12 cellular contexts compared by ENCODE assay signal in genomic region chr2:60317831-60318230, GRCh38.
DNase-seq lines count a peak whose midpoint lies in the region; ATAC-seq, FAIRE-seq and TF ChIP-seq lines count a peak whose summit lies in the region.
"Had no signal": no experiment of that assay in that cellular context is flagged by ENCODE, and none has a peak within 500 bp of the region (broad histone marks: within the 10 kb centered on the region; RNA-seq: fewer than 3 reads in every experiment).

No MANE protein-coding gene starts in this region.

- H3K4me1 ChIP-seq in astrocyte (ENCODE audit: insufficient read depth, low read length) = no peaks in the 10 kb centered on the region

- peak; percentile 82 for ATAC-seq in GM18498 (IDR thresholded peaks at IDR 0.05; ENCODE audit: unreplicated experiment)
- peak; percentile 76 for ATAC-seq in GM21367 (IDR thresholded peaks at IDR 0.05; ENCODE audit: unreplicated experiment)
- peak; percentile 66 for ATAC-seq in HG03108 (IDR thresholded peaks at IDR 0.05; ENCODE audit: unreplicated experiment)
- no peak for ATAC-seq in left lobe of liver
- no peak for ATAC-seq in WTC11
- ATAC-seq: natural killer cell treated with Interleukin-12 subunit alpha and Interleukin-12 subunit beta and Interleukin-15 and Interleukin-18, amount 100 ng/mL, for 72 hours had no signal

- H3K4me3 Mint-ChIP-seq in astrocyte (ENCODE audit: unreplicated experiment) = no peak overlapping the region
- H3K4me3 Mint-ChIP-seq in WTC11 = no peak overlapping the region
- H3K4me3 Mint-ChIP-seq: CD8-positive, alpha-beta memory T cell; natural killer cell treated with Interleukin-12 subunit alpha and Interleukin-12 subunit beta and Interleukin-15 and Interleukin-18, amount 100 ng/mL, for 72 hours had no signal

- DNase-seq in astrocyte (ENCODE audit: low read depth) (no peak), iPS-NIHi11 (ENCODE audit: low spot score) (no peak), left lobe of liver (ENCODE audit: low spot score) (no peak), WTC11 (ENCODE audit: low spot score) (no peak), hippocampal formation (lab: John Stamatoyannopoulos, UW) (no peak)
- DNase-seq: adrenal gland; CD8-positive, alpha-beta memory T cell; NCI-H2171 treated with DMSO at 0.1 percent for 48 hours had no signal

- no peak overlapping the region for H3K27ac ChIP-seq in astrocyte (ENCODE audit: low read depth, low read length)
- H3K27ac ChIP-seq: adrenal gland had no signal

- no peak overlapping the region for H3K9ac ChIP-seq in astrocyte (ENCODE audit: low read length)

- H3K4me3 ChIP-seq in astrocyte (ENCODE audit: insufficient read depth, low read depth, low read length) = no peak overlapping the region
- H3K4me3 ChIP-seq: adrenal gland had no signal

- H3K9me3 Mint-ChIP-seq in astrocyte (ENCODE audit: unreplicated experiment) (no peaks in the 10 kb centered on the region), WTC11 (no peaks in the 10 kb centered on the region)
- H3K9me3 Mint-ChIP-seq: CD8-positive, alpha-beta memory T cell; natural killer cell treated with Interleukin-12 subunit alpha and Interleukin-12 subunit beta and Interleukin-15 and Interleukin-18, amount 100 ng/mL, for 72 hours had no signal

- no peak for FAIRE-seq in astrocyte (lab: Jason Lieb, UNC)

- H3K27ac Mint-ChIP-seq in astrocyte (ENCODE audit: unreplicated experiment) (no peak overlapping the region), WTC11 (no peak overlapping the region)
- H3K27ac Mint-ChIP-seq: CD8-positive, alpha-beta memory T cell; natural killer cell treated with Interleukin-12 subunit alpha and Interleukin-12 subunit beta and Interleukin-15 and Interleukin-18, amount 100 ng/mL, for 72 hours had no signal

- H3K36me3 ChIP-seq in astrocyte (ENCODE audit: insufficient read depth, low read length) = no peaks in the 10 kb centered on the region
- H3K36me3 ChIP-seq: adrenal gland had no signal

- H3K36me3 Mint-ChIP-seq in astrocyte (ENCODE audit: low read depth, unreplicated experiment) = no peaks in the 10 kb centered on the region
- H3K36me3 Mint-ChIP-seq in WTC11 = no peaks in the 10 kb centered on the region
- H3K36me3 Mint-ChIP-seq: CD8-positive, alpha-beta memory T cell; natural killer cell treated with Interleukin-12 subunit alpha and Interleukin-12 subunit beta and Interleukin-15 and Interleukin-18, amount 100 ng/mL, for 72 hours had no signal

- POLR2A ChIA-PET in WTC11 (lab: Charles Lee) = no interaction called here

- no peaks in the 10 kb centered on the region for H4K20me1 ChIP-seq in astrocyte (ENCODE audit: insufficient read depth, low read length)

- H3K27me3 Mint-ChIP-seq in astrocyte (ENCODE audit: low read depth, unreplicated experiment) (peaks cover 51% of the 10 kb centered on the region), WTC11 (ENCODE audit: low read depth) (no peaks in the 10 kb centered on the region; the same call in 1 of the 2 replicates)

- peak overlapping the region; percentile 6 for H2AFZ ChIP-seq in astrocyte (ENCODE audit: low read depth, low read length)

- TF ChIP-seq CTCF in astrocyte (IDR thresholded peaks at IDR 0.05; ENCODE audit: insufficient read depth, low read depth, low read length) (no peak), WTC11 (IDR thresholded peaks at IDR 0.05) (no peak)

- H3K4me2 ChIP-seq in astrocyte (ENCODE audit: low read length) = peak overlapping the region; percentile 47

- H3K9me3 ChIP-seq in astrocyte (ENCODE audit: insufficient read depth, low read depth, low read length) = no peaks in the 10 kb centered on the region
- H3K9me3 ChIP-seq: adrenal gland had no signal

- peaks cover 6% of the 10 kb centered on the region for H3K27me3 ChIP-seq in astrocyte (ENCODE audit: insufficient read depth, low read length)
- H3K27me3 ChIP-seq: adrenal gland had no signal

- no peaks in the 10 kb centered on the region for H3K79me2 ChIP-seq in astrocyte (ENCODE audit: insufficient read depth, low read length)

- CTCF ChIA-PET in WTC11 (lab: Charles Lee) = no interaction called here

- H3K4me1 Mint-ChIP-seq in astrocyte (ENCODE audit: low read depth, unreplicated experiment) (no peaks in the 10 kb centered on the region), WTC11 (peaks cover 36% of the 10 kb centered on the region)
- H3K4me1 Mint-ChIP-seq: CD8-positive, alpha-beta memory T cell had no signal

TF ChIP-seq in WTC11, 78 proteins besides CTCF, POLR2A, EP300 and RAD21:
- TF ChIP-seq ZNF416 (CRISPR knock-in tag; IDR thresholded peaks at IDR 0.05) (no peak), MXD4 (CRISPR knock-in tag; IDR thresholded peaks at IDR 0.05; ENCODE audit: borderline replicate concordance) (no peak), ARID4B (CRISPR knock-in tag; IDR thresholded peaks at IDR 0.05; ENCODE audit: borderline replicate concordance) (no peak), E2F1 (CRISPR knock-in tag; IDR thresholded peaks at IDR 0.05) (no peak)

Comparison
In these comparisons a context has a peak if more than half of its experiments do, and no peak if none do; other contexts are left out.
1. ATAC-seq: peak in GM18498 (single experiment), GM21367 (single experiment) and HG03108 (single experiment); none in left lobe of liver (single experiment) and WTC11 (single experiment).